ENCODE assay signal across 30 cellular contexts in genomic region chr7:31710171-31710570, GRCh38. TPM values are rescaled to one million over a fixed set of nuclear protein-coding genes. Genes with fewer than 3 reads are reported as not detected.
DNase-seq lines count a peak whose midpoint lies in the region; ATAC-seq and TF ChIP-seq lines count a peak whose summit lies in the region.
"Had no signal": no experiment of that assay in that cellular context is flagged by ENCODE, and none has a peak within 500 bp of the region (broad histone marks: within the 10 kb centered on the region; RNA-seq: fewer than 3 reads in every experiment).

No MANE protein-coding gene starts in this region.

- peak overlapping the region; percentile 64; the same call in 1 of the 2 replicates for H3K27ac ChIP-seq in HUES6 (ENCODE audit: low read depth, low read length)
- no peak overlapping the region for H3K27ac ChIP-seq in neural progenitor cell
- H3K27ac ChIP-seq: coronary artery, pancreas, skin epidermis had no signal

- H3K79me2 ChIP-seq in neural progenitor cell (ENCODE audit: low read depth) = no peaks in the 10 kb centered on the region

- H3K9me3 ChIP-seq in HUES6 (ENCODE audit: control insufficient read depth, insufficient read depth, low read depth, low read length) (peaks cover 20% of the 10 kb centered on the region), neural progenitor cell (ENCODE audit: low read depth) (peaks cover 8% of the 10 kb centered on the region)
- H3K9me3 ChIP-seq: pancreas had no signal

- H3K27me3 ChIP-seq in HUES6 (ENCODE audit: control insufficient read depth, insufficient read depth, low read length) (peaks cover 6% of the 10 kb centered on the region; the same call in 1 of the 2 replicates), neural progenitor cell (peaks cover 69% of the 10 kb centered on the region)
- H3K27me3 ChIP-seq: pancreas had no signal

- H3K4me2 ChIP-seq in neural progenitor cell = peak overlapping the region; percentile 65

- DNase-seq in NCI-H2227 (lab: John Stamatoyannopoulos, UW; ENCODE audit: unreplicated experiment) (peak; percentile 11), NCI-H2227 treated with DMSO at 0.1 percent for 48 hours (lab: John Stamatoyannopoulos, UW) (no peak), iPS DF 4.7 (ENCODE audit: extremely low read depth, low spot score) (peak; percentile 68), neural progenitor cell (ENCODE audit: low spot score) (peak; percentile 81), SW480 (ENCODE audit: low spot score) (no peak)
- no peak for DNase-seq in activated naive CD4-positive, alpha-beta T cell treated with Interleukin-2 at 50 U/mL for 16 hours
- DNase-seq: activated naive CD8-positive, alpha-beta T cell treated with anti-CD3 and anti-CD28 coated beads, Interleukin-2, amount 50 U/mL, for 24 hours; activated T-cell treated with anti-CD3 and anti-CD28 coated beads, Interleukin-2, amount 50 U/mL, for 72 hours; caudate nucleus; CD8-positive, alpha-beta memory T cell; DMS153; effector memory CD4-positive, alpha-beta T cell; IMR-90; kidney glomerular epithelial cell; natural killer cell; NCI-H774; pancreas; retina had no signal

- peaks cover 10% of the 10 kb centered on the region for H4K20me1 ChIP-seq in neural progenitor cell (ENCODE audit: low read depth)

- H3K36me3 Mint-ChIP-seq in neural progenitor cell = peaks cover 12% of the 10 kb centered on the region
- H3K36me3 Mint-ChIP-seq: CD8-positive, alpha-beta memory T cell; natural killer cell; stimulated activated memory B cell treated with anti-CD40 and anti-IgM and Interleukin-4, amounts not matched to agents 10 μg/mL and 1 μg/mL and 100 μg/mL, for 72 hours; type B pancreatic cell had no signal

- peaks cover 38% of the 10 kb centered on the region for H3K9me3 Mint-ChIP-seq in neural progenitor cell
- H3K9me3 Mint-ChIP-seq: type B pancreatic cell had no signal

- no peak for TF ChIP-seq CTCF in neural progenitor cell (IDR thresholded peaks at IDR 0.05)

- peaks cover 25% of the 10 kb centered on the region for H3K4me1 ChIP-seq in HUES6 (ENCODE audit: control insufficient read depth, insufficient read depth, low read length)
- peaks cover 13% of the 10 kb centered on the region for H3K4me1 ChIP-seq in neural progenitor cell
- H3K4me1 ChIP-seq: pancreas had no signal

- H3K4me3 ChIP-seq in HUES6 (ENCODE audit: low read depth, low read length) (0 out of 2 replicates have a peak overlapping the region, but pooled peaks have one; percentile 9), neural progenitor cell (peak overlapping the region; percentile 4)
- H3K4me3 ChIP-seq: coronary artery, pancreas, skin epidermis had no signal

- H3K27ac Mint-ChIP-seq in neural progenitor cell = peak overlapping the region; percentile 92
- H3K27ac Mint-ChIP-seq: activated naive CD8-positive, alpha-beta T cell treated with anti-CD3 and anti-CD28 coated beads, Interleukin-2, amount 50 U/mL, for 24 hours; activated T-cell treated with anti-CD3 and anti-CD28 coated beads, Interleukin-2, amount 50 U/mL, for 72 hours; CD8-positive, alpha-beta memory T cell; natural killer cell; stimulated activated memory B cell treated with anti-CD40 and anti-IgM and Interleukin-4, amounts not matched to agents 10 μg/mL and 1 μg/mL and 100 μg/mL, for 72 hours; type B pancreatic cell had no signal

- H3F3A ChIP-seq in neural progenitor cell (ENCODE audit: low read depth) = peaks cover 22% of the 10 kb centered on the region

- peak overlapping the region; percentile 21 for H3K4me3 Mint-ChIP-seq in neural progenitor cell
- H3K4me3 Mint-ChIP-seq: activated naive CD8-positive, alpha-beta T cell treated with anti-CD3 and anti-CD28 coated beads, Interleukin-2, amount 50 U/mL, for 24 hours; activated T-cell treated with anti-CD3 and anti-CD28 coated beads, Interleukin-2, amount 50 U/mL, for 72 hours; CD8-positive, alpha-beta memory T cell; natural killer cell; stimulated activated memory B cell treated with anti-CD40 and anti-IgM and Interleukin-4, amounts not matched to agents 10 μg/mL and 1 μg/mL and 100 μg/mL, for 72 hours; type B pancreatic cell had no signal

- H3K27me3 Mint-ChIP-seq in neural progenitor cell (ENCODE audit: insufficient read depth, low read depth) = peaks cover 21% of the 10 kb centered on the region
- H3K27me3 Mint-ChIP-seq: activated naive CD8-positive, alpha-beta T cell treated with anti-CD3 and anti-CD28 coated beads, Interleukin-2, amount 50 U/mL, for 24 hours; CD8-positive, alpha-beta memory T cell; stimulated activated memory B cell treated with anti-CD40 and anti-IgM and Interleukin-4, amounts not matched to agents 10 μg/mL and 1 μg/mL and 100 μg/mL, for 72 hours had no signal

- H3K4me1 Mint-ChIP-seq in neural progenitor cell = peaks cover 44% of the 10 kb centered on the region
- H3K4me1 Mint-ChIP-seq: activated naive CD8-positive, alpha-beta T cell treated with anti-CD3 and anti-CD28 coated beads, Interleukin-2, amount 50 U/mL, for 24 hours; CD8-positive, alpha-beta memory T cell; natural killer cell had no signal

- no peak overlapping the region for H2AFZ ChIP-seq in neural progenitor cell (replicated peaks)

- ATAC-seq in GM21526 (IDR thresholded peaks at IDR 0.05; ENCODE audit: low FRiP score, unreplicated experiment) = no peak
- ATAC-seq: activated naive CD8-positive, alpha-beta T cell treated with anti-CD3 and anti-CD28 coated beads, Interleukin-2, amount 50 U/mL, for 24 hours; activated T-cell treated with anti-CD3 and anti-CD28 coated beads, Interleukin-2, amount 50 U/mL, for 72 hours; HCT116; natural killer cell; pancreas; stimulated activated memory B cell treated with anti-CD40 and anti-IgM and Interleukin-4, amounts not matched to agents 10 μg/mL and 1 μg/mL and 100 μg/mL, for 72 hours had no signal

- H3K9ac ChIP-seq in HUES6 (ENCODE audit: low read length) (peak overlapping the region; percentile 38), neural progenitor cell (no peak overlapping the region)

- H3K36me3 ChIP-seq in HUES6 (ENCODE audit: control insufficient read depth, insufficient read depth, low read length) (no peaks in the 10 kb centered on the region), neural progenitor cell (no peaks in the 10 kb centered on the region)
- H3K36me3 ChIP-seq: pancreas had no signal

RNA-seq across cellular contexts. Expression of gene PPP1R17, which starts 23.2 kb away (rescaled TPM):
- total RNA-seq in neural progenitor cell (ENCODE audit: low replicate concordance) = 0.09 TPM in 1 of 2 replicates, not detected in the other
- total RNA-seq: activated T-cell treated with anti-CD3 and anti-CD28 coated beads, Interleukin-2, amount 50 U/mL, for 72 hours; astrocyte; CD8-positive, alpha-beta memory T cell; epithelial cell of proximal tubule; IMR-90; lower leg skin; natural killer cell; pancreas; subcutaneous adipose tissue; T-helper 1 cell treated with Interleukin-12 subunit alpha and Interleukin-12 subunit beta and Interleukin-4 antibody, amounts not matched to agents 30 ng/mL and 1 ng/mL, for 36 hours had no signal

Comparison
In these comparisons a context has a peak if more than half of its experiments do, and no peak if none do; other contexts are left out.
1. DNase-seq: peak in NCI-H2227 (single experiment), iPS DF 4.7 (single experiment) and neural progenitor cell (single experiment); none in NCI-H2227 treated with DMSO at 0.1 percent for 48 hours (single experiment), SW480 (single experiment) and activated naive CD4-positive, alpha-beta T cell treated with Interleukin-2 at 50 U/mL for 16 hours (single experiment).